22 cellular contexts compared by ENCODE assay signal in the genomic region with DNA sequence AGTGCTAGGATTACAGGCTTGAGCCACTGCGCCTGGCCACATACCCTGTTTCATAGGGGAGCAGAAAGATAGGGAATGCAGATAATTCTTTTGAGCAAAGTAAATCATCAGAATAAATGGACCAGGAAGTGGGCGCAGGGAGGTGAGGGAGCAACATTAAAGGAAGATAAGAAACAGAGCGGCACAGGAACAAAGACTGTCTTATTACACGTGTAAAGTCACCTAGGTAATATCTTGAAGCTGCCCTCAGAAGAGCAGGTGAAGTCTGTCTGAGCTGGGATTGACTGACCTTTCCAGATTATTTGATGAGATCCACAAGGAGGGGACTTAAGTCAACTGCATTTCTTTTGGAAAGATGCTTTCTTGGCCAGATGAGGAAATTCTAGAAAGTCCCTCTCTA. TPM values are rescaled to one million over a fixed set of nuclear protein-coding genes. Genes with fewer than 3 reads are reported as not detected.
DNase-seq lines count a peak whose midpoint lies in the region; ATAC-seq and TF ChIP-seq lines count a peak whose summit lies in the region.
"Had no signal": no experiment of that assay in that cellular context is flagged by ENCODE, and none has a peak within 500 bp of the region (broad histone marks: within the 10 kb centered on the region; RNA-seq: fewer than 3 reads in every experiment).

No MANE protein-coding gene starts in this region.

- no peak overlapping the region for H3K9ac ChIP-seq in neuronal stem cell (ENCODE audit: low read depth, low read length, poor library complexity)

- peak overlapping the region; percentile 43 for H4K8ac ChIP-seq in neuronal stem cell (ENCODE audit: low read depth, low read length)

- H2BK5ac ChIP-seq in neuronal stem cell (ENCODE audit: low read length): no peak overlapping the region

- no peak overlapping the region for H3K14ac ChIP-seq in neuronal stem cell (ENCODE audit: low read length)

- no TSS peak for BruUV-seq in Calu3 (replicated peaks; lab: Mats Ljungman, UMichigan)

- TF ChIP-seq CTCF in Calu3 (IDR thresholded peaks at IDR 0.05; ENCODE audit: unreplicated experiment): no peak

- no peaks in the 10 kb centered on the region for H3K9me3 ChIP-seq in neuronal stem cell (replicated peaks in 1 of 2; ENCODE audit: control insufficient read depth in 2 of 2, insufficient read depth in 1 of 2, low read depth in 1 of 2, low read length in 2 of 2)
- H3K9me3 ChIP-seq: spleen, upper lobe of left lung had no signal

- peaks cover 7 to 56% of the 10 kb centered on the region in 2 donors for H3K36me3 ChIP-seq in neuronal stem cell (replicated peaks in 1 of 2; ENCODE audit: control insufficient read depth in 2 of 2, insufficient read depth in 2 of 2, low read length in 2 of 2)

- no peak for ATAC-seq in activated T-helper 17 cell treated with anti-CD3 and anti-CD28 coated beads, Interleukin-2, amount 50 U/mL, for 72 hours (replicated peaks)
- no peak for ATAC-seq in GM21390 (IDR thresholded peaks at IDR 0.05; ENCODE audit: unreplicated experiment)

- no peak overlapping the region for H2BK15ac ChIP-seq in neuronal stem cell (ENCODE audit: low read length)

- peaks cover 47% of the 10 kb centered on the region for H3K36me3 Mint-ChIP-seq in activated CD4-positive, alpha-beta T cell treated with anti-CD3 and anti-CD28 coated beads, Interleukin-2, amount 10 ng/mL, durations not matched to agents 24 days and 14 days (ENCODE audit: low read depth)
- H3K36me3 Mint-ChIP-seq in Calu3 (ENCODE audit: insufficient read depth, unreplicated experiment): peaks cover 66% of the 10 kb centered on the region
- H3K36me3 Mint-ChIP-seq in activated T-helper 17 cell treated with anti-CD3 and anti-CD28 coated beads, Interleukin-2, amount 50 U/mL, for 72 hours (ENCODE audit: low read depth): peaks cover 98% of the 10 kb centered on the region

- CTCF ChIA-PET in Calu3 (lab: Charles Lee): interaction anchor here (0.8 kb wide), 1 partner anchor 106 kb away, joined by 4 read pairs; no protein-coding TSS in a partner anchor

- H3K27me3 Mint-ChIP-seq in activated CD4-positive, alpha-beta T cell treated with anti-CD3 and anti-CD28 coated beads, Interleukin-2, amount 10 ng/mL, durations not matched to agents 24 days and 14 days: no peaks in the 10 kb centered on the region
- no peaks in the 10 kb centered on the region for H3K27me3 Mint-ChIP-seq in Calu3 (ENCODE audit: unreplicated experiment)
- no peaks in the 10 kb centered on the region for H3K27me3 Mint-ChIP-seq in activated T-helper 17 cell treated with anti-CD3 and anti-CD28 coated beads, Interleukin-2, amount 50 U/mL, for 72 hours
- H3K27me3 Mint-ChIP-seq: B cell had no signal

- peaks cover 2% of the 10 kb centered on the region for H3K79me1 ChIP-seq in neuronal stem cell (ENCODE audit: low read depth, low read length)

- no peaks in the 10 kb centered on the region for H3K9me3 Mint-ChIP-seq in activated CD4-positive, alpha-beta T cell treated with anti-CD3 and anti-CD28 coated beads, Interleukin-2, amount 10 ng/mL, durations not matched to agents 24 days and 14 days
- H3K9me3 Mint-ChIP-seq in Calu3 (ENCODE audit: low read depth, unreplicated experiment): no peaks in the 10 kb centered on the region
- H3K9me3 Mint-ChIP-seq in activated T-helper 17 cell treated with anti-CD3 and anti-CD28 coated beads, Interleukin-2, amount 50 U/mL, for 72 hours: no peaks in the 10 kb centered on the region

- no peak overlapping the region for H2BK12ac ChIP-seq in neuronal stem cell (ENCODE audit: low read length)

- no peak overlapping the region for H3K4me3 Mint-ChIP-seq in activated CD4-positive, alpha-beta T cell treated with anti-CD3 and anti-CD28 coated beads, Interleukin-2, amount 10 ng/mL, durations not matched to agents 24 days and 14 days
- no peak overlapping the region for H3K4me3 Mint-ChIP-seq in Calu3 (ENCODE audit: low read depth, unreplicated experiment)
- no peak overlapping the region for H3K4me3 Mint-ChIP-seq in activated T-helper 17 cell treated with anti-CD3 and anti-CD28 coated beads, Interleukin-2, amount 50 U/mL, for 72 hours
- H3K4me3 Mint-ChIP-seq: B cell had no signal

- no CpG with 5 or more reads among the region's 4 CpGs for WGBS in neuronal stem cell (ENCODE audit: extremely low coverage in 2 of 2, insufficient read length in 2 of 2, insufficient replicate concordance in 1 of 2), 2 donors

- H2AK5ac ChIP-seq in neuronal stem cell (ENCODE audit: low read depth, low read length): no peak overlapping the region

- no peak overlapping the region for H2BK120ac ChIP-seq in neuronal stem cell (ENCODE audit: low read depth, low read length)

- no peak overlapping the region for H3K4me2 ChIP-seq in neuronal stem cell (ENCODE audit: insufficient read depth, low read length, poor library complexity, severe bottlenecking)

- H4K91ac ChIP-seq in neuronal stem cell (ENCODE audit: low read depth, low read length, poor library complexity): no peak overlapping the region

- no peak overlapping the region for H3K27ac ChIP-seq in neuronal stem cell (replicated peaks; ENCODE audit: low read length)
- H3K27ac ChIP-seq: brain microvascular endothelial cell, spleen, upper lobe of left lung had no signal

- DNase-seq in activated CD4-positive, alpha-beta T cell treated with anti-CD3 and anti-CD28 coated beads, Interleukin-2, amount 10 ng/mL, durations not matched to agents 24 days and 14 days: no peak
- no peak for DNase-seq in activated CD4-positive, alpha-beta T cell treated with anti-CD3 and anti-CD28 coated beads for 4 hours
- DNase-seq in Calu3 (no peak), neuronal stem cell (ENCODE audit: low spot score) (no peak), DMS153 treated with DMSO at 0.1 percent for 48 hours (lab: John Stamatoyannopoulos, UW; ENCODE audit: unreplicated experiment) (no peak), foreskin melanocyte (no peak)
- DNase-seq: activated CD4-positive, alpha-beta T cell treated with anti-CD3 and anti-CD28 coated beads for 1 hour; brain microvascular endothelial cell; COR-L47; NCI-H1092 treated with DMSO at 0.1 percent for 48 hours; NCI-H2029 treated with DMSO at 0.1 percent for 48 hours; NCI-H446; nucleus accumbens; OCI-M1; Right ventricle myocardium superior; spleen; stimulated activated CD4-positive, alpha-beta T cell treated with anti-CD3 and anti-CD28 coated beads, Interleukin-4, amount 100 ng/mL, for 24 hours; upper lobe of left lung had no signal

- H3K4me1 ChIP-seq in neuronal stem cell (ENCODE audit: control insufficient read depth in 2 of 2, insufficient read depth in 1 of 2, low read depth in 1 of 2, low read length in 2 of 2): no peaks in the 10 kb centered on the region

- H3K27ac Mint-ChIP-seq in activated CD4-positive, alpha-beta T cell treated with anti-CD3 and anti-CD28 coated beads, Interleukin-2, amount 10 ng/mL, durations not matched to agents 24 days and 14 days: peak overlapping the region; percentile 62
- H3K27ac Mint-ChIP-seq in Calu3 (ENCODE audit: unreplicated experiment): peak overlapping the region; percentile 6
- peak overlapping the region; percentile 30 for H3K27ac Mint-ChIP-seq in activated T-helper 17 cell treated with anti-CD3 and anti-CD28 coated beads, Interleukin-2, amount 50 U/mL, for 72 hours

- H3K27me3 ChIP-seq in neuronal stem cell (ENCODE audit: control insufficient read depth in 3 of 3, insufficient read depth in 3 of 3, low read depth in 1 of 3, low read length in 3 of 3): no peaks in the 10 kb centered on the region
- H3K27me3 ChIP-seq: brain microvascular endothelial cell, spleen, upper lobe of left lung had no signal

- H3K4me3 ChIP-seq in neuronal stem cell (ENCODE audit: low read length in 2 of 2): no peak overlapping the region
- H3K4me3 ChIP-seq: lung, spleen, upper lobe of left lung had no signal

- no peak overlapping the region for H3K4ac ChIP-seq in neuronal stem cell (ENCODE audit: low read length)

- no peak overlapping the region for H3K18ac ChIP-seq in neuronal stem cell (ENCODE audit: low read length)

- H3K23ac ChIP-seq in neuronal stem cell (ENCODE audit: low read depth, low read length, poor library complexity): no peak overlapping the region

- peaks cover 34% of the 10 kb centered on the region for H3K4me1 Mint-ChIP-seq in activated CD4-positive, alpha-beta T cell treated with anti-CD3 and anti-CD28 coated beads, Interleukin-2, amount 10 ng/mL, durations not matched to agents 24 days and 14 days
- peaks cover 14% of the 10 kb centered on the region for H3K4me1 Mint-ChIP-seq in Calu3 (ENCODE audit: low read depth, unreplicated experiment)
- peaks cover 23% of the 10 kb centered on the region for H3K4me1 Mint-ChIP-seq in activated T-helper 17 cell treated with anti-CD3 and anti-CD28 coated beads, Interleukin-2, amount 50 U/mL, for 72 hours

- intact Hi-C loops in activated CD4-positive, alpha-beta T cell treated with anti-CD3 and anti-CD28 coated beads, Interleukin-2, amount 10 ng/mL, durations not matched to agents 24 days and 14 days (cut with micrococcal nuclease): no loop called here
- intact Hi-C loops in Calu3 (cut with micrococcal nuclease; ENCODE audit: unreplicated experiment): no loop called here

- no peak overlapping the region for H2AFZ ChIP-seq in neuronal stem cell (ENCODE audit: low read length)

RNA-seq across cellular contexts. Expression of a gene that starts 7.7 kb away (rescaled TPM):
- total RNA-seq in activated CD4-positive, alpha-beta T cell treated with anti-CD3 and anti-CD28 coated beads, Interleukin-2, amount 10 ng/mL, durations not matched to agents 24 days and 14 days: 182 and 200 TPM in 2 replicates
- 143 and 155 TPM in 2 replicates for total RNA-seq in Calu3 (2022)
- 100 to 1,000 TPM; 145 to 173 TPM for total RNA-seq in activated T-helper 17 cell treated with anti-CD3 and anti-CD28 coated beads, Interleukin-2, amount 50 U/mL, for 72 hours
- polyA plus RNA-seq in neuronal stem cell (2013, experiment 1 of 2): 42.5 TPM
- polyA plus RNA-seq in neuronal stem cell (2013, experiment 2 of 2): 43.8 TPM

RNA-seq across cellular contexts. Expression of a gene that starts 50.9 kb away (rescaled TPM):
- 24.9 and 27.2 TPM in 2 replicates for total RNA-seq in activated CD4-positive, alpha-beta T cell treated with anti-CD3 and anti-CD28 coated beads, Interleukin-2, amount 10 ng/mL, durations not matched to agents 24 days and 14 days
- 46.9 and 49.9 TPM in 2 replicates for total RNA-seq in Calu3 (2022)
- total RNA-seq in activated T-helper 17 cell treated with anti-CD3 and anti-CD28 coated beads, Interleukin-2, amount 50 U/mL, for 72 hours: 10 to 100 TPM; 30.9 to 40.3 TPM
- 14.4 TPM for polyA plus RNA-seq in neuronal stem cell (2013, experiment 1 of 2)
- 13.9 TPM for polyA plus RNA-seq in neuronal stem cell (2013, experiment 2 of 2)

RNA-seq across cellular contexts. Expression of a gene that starts 55.3 kb away (rescaled TPM):
- 80.1 and 84.3 TPM in 2 replicates for total RNA-seq in activated CD4-positive, alpha-beta T cell treated with anti-CD3 and anti-CD28 coated beads, Interleukin-2, amount 10 ng/mL, durations not matched to agents 24 days and 14 days
- 95.5 and 104 TPM in 2 replicates for total RNA-seq in Calu3 (2022)
- total RNA-seq in activated T-helper 17 cell treated with anti-CD3 and anti-CD28 coated beads, Interleukin-2, amount 50 U/mL, for 72 hours: 10 to 100 TPM; 56.0 to 83.6 TPM
- polyA plus RNA-seq in neuronal stem cell (2013, experiment 1 of 2): 32.5 TPM
- polyA plus RNA-seq in neuronal stem cell (2013, experiment 2 of 2): 31.9 TPM

Comparison
In these comparisons a context has a peak if more than half of its experiments do, and no peak if none do; other contexts are left out.
1. H3K27ac Mint-ChIP-seq: peak in every context shown above with its lines; median percentile 62 in activated CD4-positive, alpha-beta T cell treated with anti-CD3 and anti-CD28 coated beads, Interleukin-2, amount 10 ng/mL, durations not matched to agents 24 days and 14 days; 30 in activated T-helper 17 cell treated with anti-CD3 and anti-CD28 coated beads, Interleukin-2, amount 50 U/mL, for 72 hours; 6 in Calu3.